In the genomic region with DNA sequence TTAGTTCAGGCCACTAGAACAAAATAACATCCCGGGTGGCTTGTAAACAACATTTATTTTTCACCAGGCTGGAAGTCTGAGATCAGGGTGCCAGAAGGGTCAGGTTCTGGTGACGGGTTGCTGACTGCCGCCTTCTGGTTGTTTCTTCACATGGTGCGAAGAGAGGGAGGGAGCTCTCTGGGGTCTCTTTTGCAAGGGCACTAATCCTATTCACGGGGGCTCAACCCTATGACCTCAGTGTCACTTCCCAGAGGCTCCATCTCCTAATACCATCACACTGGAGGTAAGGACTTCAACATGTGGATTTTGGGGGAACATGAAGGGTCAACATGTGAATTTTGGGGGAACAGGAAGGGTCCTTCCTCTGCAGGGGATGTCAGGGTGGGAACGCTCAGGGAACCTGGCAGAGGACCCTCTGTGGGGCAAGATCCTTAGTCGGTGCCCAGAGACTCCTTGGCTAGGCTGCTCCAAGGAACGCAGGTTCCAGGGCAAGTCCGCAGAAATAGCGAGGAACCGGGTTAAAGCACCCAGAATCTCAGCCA, we compare ENCODE assay signal across 23 cellular contexts.
"Had no signal": no experiment of that assay in that cellular context is flagged by ENCODE, and none has a peak within 500 bp of the region (broad histone marks: within the 10 kb centered on the region; RNA-seq: fewer than 3 reads in every experiment).

No MANE protein-coding gene starts in this region.

- H3K27me3 ChIP-seq: body of pancreas, cardiac muscle cell, foreskin keratinocyte, tibial artery had no signal

- H3K9me3 Mint-ChIP-seq: activated T-helper 1 cell treated with anti-CD3 and anti-CD28 coated beads, Interleukin-12 subunit alpha, Interleukin-12 subunit beta, Interleukin-2, Interleukin-4 antibody, amounts not matched to agents 30 ng/mL and 10 ng/mL and 1 ng/mL, durations not matched to agents 14 hours and 24 hours and 36 hours; naive thymus-derived CD8-positive, alpha-beta T cell; stimulated activated naive CD8-positive, alpha-beta T cell treated with anti-CD3 and anti-CD28 coated beads, Interleukin-15, Interleukin-2, amounts not matched to agents 100 ng/mL and 50 ng/mL, for 24 hours; T-cell had no signal

- H3K36me3 Mint-ChIP-seq: naive thymus-derived CD8-positive, alpha-beta T cell; T-cell had no signal

- H3K4me3 ChIP-seq: body of pancreas, cardiac muscle cell, lower lobe of right lung, tibial artery had no signal

- H3K36me3 ChIP-seq: cardiac muscle cell, lower lobe of right lung, tibial artery had no signal

- H3K27ac ChIP-seq: body of pancreas, cardiac muscle cell, lower lobe of right lung, parathyroid adenoma, tibial artery had no signal

- DNase-seq: activated CD4-positive, alpha-beta T cell treated with anti-CD3 and anti-CD28 coated beads for 1 hour; activated CD4-positive, alpha-beta T cell treated with anti-CD3 and anti-CD28 coated beads, Interleukin-2, amount 50 U/mL, for 1 hour; activated gamma-delta T cell; activated naive CD4-positive, alpha-beta T cell treated with anti-CD3 and anti-CD28 coated beads, Interleukin-2, amount 50 U/mL, for 16 hours; anterior cingulate cortex; body of pancreas; effector CD4-positive, alpha-beta T cell; erythroblast; foreskin keratinocyte; kidney; lower lobe of right lung; nucleus accumbens; right cardiac atrium; stimulated activated CD4-positive, alpha-beta T cell treated with anti-CD3 and anti-CD28 coated beads, Interleukin-12 subunit alpha, Interleukin-12 subunit beta, amount 100 ng/mL, for 4 hours; stimulated activated CD4-positive, alpha-beta T cell treated with anti-CD3 and anti-CD28 coated beads, Interleukin-4, amount 100 ng/mL, for 4 hours; substantia nigra; T-cell; tibial artery had no signal

- H3K27me3 Mint-ChIP-seq: stimulated activated naive CD8-positive, alpha-beta T cell treated with anti-CD3 and anti-CD28 coated beads, Interleukin-15, Interleukin-2, amounts not matched to agents 100 ng/mL and 50 ng/mL, for 24 hours had no signal

- H3K9me3 ChIP-seq: body of pancreas, lower lobe of right lung, tibial artery had no signal

- H3K27ac Mint-ChIP-seq: activated T-helper 1 cell treated with anti-CD3 and anti-CD28 coated beads, Interleukin-12 subunit alpha, Interleukin-12 subunit beta, Interleukin-2, Interleukin-4 antibody, amounts not matched to agents 30 ng/mL and 10 ng/mL and 1 ng/mL, durations not matched to agents 14 hours and 24 hours and 36 hours; stimulated activated naive CD8-positive, alpha-beta T cell treated with anti-CD3 and anti-CD28 coated beads, Interleukin-15, Interleukin-2, amounts not matched to agents 100 ng/mL and 50 ng/mL, for 24 hours; T-cell had no signal

- H2AFZ ChIP-seq: parathyroid adenoma had no signal

- H3K9ac ChIP-seq: parathyroid adenoma had no signal

- H3K4me3 Mint-ChIP-seq: activated T-helper 1 cell treated with anti-CD3 and anti-CD28 coated beads, Interleukin-12 subunit alpha, Interleukin-12 subunit beta, Interleukin-2, Interleukin-4 antibody, amounts not matched to agents 30 ng/mL and 10 ng/mL and 1 ng/mL, durations not matched to agents 14 hours and 24 hours and 36 hours; stimulated activated naive CD8-positive, alpha-beta T cell treated with anti-CD3 and anti-CD28 coated beads, Interleukin-15, Interleukin-2, amounts not matched to agents 100 ng/mL and 50 ng/mL, for 24 hours had no signal

- ATAC-seq: body of pancreas; foreskin keratinocyte; lower lobe of right lung; naive thymus-derived CD8-positive, alpha-beta T cell; right cardiac atrium; T-cell had no signal

- H3K79me2 ChIP-seq: parathyroid adenoma had no signal
